ENCODE assay signal across 8 cellular contexts in genomic region chr9:22009563-22009867, GRCh38. TPM values are rescaled to one million over a fixed set of nuclear protein-coding genes. Genes with fewer than 3 reads are reported as not detected.
DNase-seq lines count a peak whose midpoint lies in the region; ATAC-seq and TF ChIP-seq lines count a peak whose summit lies in the region.

No MANE protein-coding gene starts in this region.

- H3K4me3 ChIP-seq in uterus: peak overlapping the region in 1 of 2 donors; percentile 58

- peaks cover 13% of the 10 kb centered on the region for H3K36me3 Mint-ChIP-seq in activated T-helper 2 cell treated with anti-CD3 and anti-CD28 coated beads, Interferon-gamma antibody, Interleukin-2, Interleukin-4, amounts not matched to agents 10 μg/mL and 5 μg/mL and 100 μg/mL, durations not matched to agents 14 hours and 24 hours and 36 hours (ENCODE audit: low read depth)
- no peaks in the 10 kb centered on the region for H3K36me3 Mint-ChIP-seq in memory B cell

- intact Hi-C loops in activated T-helper 2 cell treated with anti-CD3 and anti-CD28 coated beads, Interferon-gamma antibody, Interleukin-2, Interleukin-4, amounts not matched to agents 10 μg/mL and 5 μg/mL and 100 μg/mL, durations not matched to agents 14 hours and 24 hours and 36 hours (cut with micrococcal nuclease): loop anchor here (1.0 to 2.0 kb wide), 3 partner anchors 29 to 248 kb away; no protein-coding TSS in a partner anchor
- intact Hi-C loops in uterus (cut with DNase I; ENCODE audit: low total_unique reads): no loop called here

- no peaks in the 10 kb centered on the region for H3K4me1 ChIP-seq in uterus

- H3K36me3 ChIP-seq in uterus: no peaks in the 10 kb centered on the region

- H3K27me3 ChIP-seq in uterus: peaks cover 0 to 8% of the 10 kb centered on the region in 2 donors

- H3K4me1 Mint-ChIP-seq in activated T-helper 2 cell treated with anti-CD3 and anti-CD28 coated beads, Interferon-gamma antibody, Interleukin-2, Interleukin-4, amounts not matched to agents 10 μg/mL and 5 μg/mL and 100 μg/mL, durations not matched to agents 14 hours and 24 hours and 36 hours (ENCODE audit: low read depth): peaks cover 27% of the 10 kb centered on the region
- peaks cover 22% of the 10 kb centered on the region for H3K4me1 Mint-ChIP-seq in memory B cell

- ATAC-seq in GM19328 (IDR thresholded peaks at IDR 0.05; ENCODE audit: unreplicated experiment) (peak; percentile 47), HG02884 (IDR thresholded peaks at IDR 0.05; ENCODE audit: unreplicated experiment) (peak; percentile 35), memory B cell (ENCODE audit: low read depth) (peak; percentile 48)

- H3K27ac Mint-ChIP-seq in activated T-helper 2 cell treated with anti-CD3 and anti-CD28 coated beads, Interferon-gamma antibody, Interleukin-2, Interleukin-4, amounts not matched to agents 10 μg/mL and 5 μg/mL and 100 μg/mL, durations not matched to agents 14 hours and 24 hours and 36 hours: no peak overlapping the region
- peak overlapping the region; percentile 65 for H3K27ac Mint-ChIP-seq in memory B cell

- H3K4me3 Mint-ChIP-seq in activated T-helper 2 cell treated with anti-CD3 and anti-CD28 coated beads, Interferon-gamma antibody, Interleukin-2, Interleukin-4, amounts not matched to agents 10 μg/mL and 5 μg/mL and 100 μg/mL, durations not matched to agents 14 hours and 24 hours and 36 hours (ENCODE audit: low read depth): peak overlapping the region; percentile 84
- H3K4me3 Mint-ChIP-seq in memory B cell: peak overlapping the region; percentile 94

- no peaks in the 10 kb centered on the region for H3K9me3 ChIP-seq in uterus

- no peak for DNase-seq in activated T-helper 2 cell treated with anti-CD3 and anti-CD28 coated beads, Interferon-gamma antibody, Interleukin-2, Interleukin-4, amounts not matched to agents 10 μg/mL and 5 μg/mL and 100 μg/mL, durations not matched to agents 14 hours and 24 hours and 36 hours (ENCODE audit: low spot score)
- DNase-seq in memory B cell (ENCODE audit: low spot score in 2 of 2) (no peak), amniotic stem cell (lab: John Stamatoyannopoulos, UW) (no peak), NCI-H1417 treated with DMSO at 0.1 percent for 48 hours (lab: John Stamatoyannopoulos, UW) (no peak), A172 (ENCODE audit: low spot score) (no peak), uterus (no peak)

- TF ChIP-seq CTCF in uterus (IDR thresholded peaks at IDR 0.05): no peak

- H3K27ac ChIP-seq in uterus: peak overlapping the region in 1 of 2 donors; percentile 86

- H3K9me3 Mint-ChIP-seq in activated T-helper 2 cell treated with anti-CD3 and anti-CD28 coated beads, Interferon-gamma antibody, Interleukin-2, Interleukin-4, amounts not matched to agents 10 μg/mL and 5 μg/mL and 100 μg/mL, durations not matched to agents 14 hours and 24 hours and 36 hours: no peaks in the 10 kb centered on the region
- H3K9me3 Mint-ChIP-seq in memory B cell: no peaks in the 10 kb centered on the region

- TF ChIP-seq POLR2A in uterus (IDR thresholded peaks at IDR 0.05): no peak

- peaks cover 64% of the 10 kb centered on the region for H3K27me3 Mint-ChIP-seq in activated T-helper 2 cell treated with anti-CD3 and anti-CD28 coated beads, Interferon-gamma antibody, Interleukin-2, Interleukin-4, amounts not matched to agents 10 μg/mL and 5 μg/mL and 100 μg/mL, durations not matched to agents 14 hours and 24 hours and 36 hours (ENCODE audit: low read depth)
- H3K27me3 Mint-ChIP-seq in memory B cell: peaks cover 10% of the 10 kb centered on the region

RNA-seq across cellular contexts. Expression of gene CDKN2B, which starts 0.4 kb away (rescaled TPM):
- total RNA-seq in activated T-helper 2 cell treated with anti-CD3 and anti-CD28 coated beads, Interferon-gamma antibody, Interleukin-2, Interleukin-4, amounts not matched to agents 10 μg/mL and 5 μg/mL and 100 μg/mL, durations not matched to agents 14 hours and 24 hours and 36 hours: 0.62 and 0.69 TPM in 2 replicates
- total RNA-seq in A172 (2014; rRNA removed; shearing (Covaris generic)): not detected in 2 replicates
- 10 to 100 TPM in 1 of 4 donors, 1 to 10 TPM in 2, under 1 TPM in 1; 0.83 to 11.8 (median 2.9) TPM for total RNA-seq in uterus

RNA-seq across cellular contexts. Expression of gene CDKN2B-AS1, which starts 14.9 kb away (rescaled TPM):
- total RNA-seq in activated T-helper 2 cell treated with anti-CD3 and anti-CD28 coated beads, Interferon-gamma antibody, Interleukin-2, Interleukin-4, amounts not matched to agents 10 μg/mL and 5 μg/mL and 100 μg/mL, durations not matched to agents 14 hours and 24 hours and 36 hours: 0.82 and 1.1 TPM in 2 replicates
- not detected in 2 replicates for total RNA-seq in A172 (2014; rRNA removed; shearing (Covaris generic))
- total RNA-seq in uterus: 1 to 10 TPM in 1 of 4 donors, under 1 TPM in 2, not detected in 1; 0.29 to 1.8 (median 0.35) TPM

RNA-seq across cellular contexts. Expression of gene CDKN2A, which starts 15.3 kb away (rescaled TPM):
- total RNA-seq in activated T-helper 2 cell treated with anti-CD3 and anti-CD28 coated beads, Interferon-gamma antibody, Interleukin-2, Interleukin-4, amounts not matched to agents 10 μg/mL and 5 μg/mL and 100 μg/mL, durations not matched to agents 14 hours and 24 hours and 36 hours: 5.8 and 7.4 TPM in 2 replicates
- total RNA-seq in A172 (2014; rRNA removed; shearing (Covaris generic)): not detected in 2 replicates
- total RNA-seq in uterus: under 1 TPM in 1 of 4 donors, not detected in 3; 0.88 TPM
